Comparison of ENCODE assay signal across 15 cellular contexts in genomic region chr5:119078870-119079269, GRCh38. TPM values are rescaled to one million over a fixed set of nuclear protein-coding genes. Genes with fewer than 3 reads are reported as not detected.
DNase-seq lines count a peak whose midpoint lies in the region; ATAC-seq and TF ChIP-seq lines count a peak whose summit lies in the region.
"Had no signal": no experiment of that assay in that cellular context is flagged by ENCODE, and none has a peak within 500 bp of the region (broad histone marks: within the 10 kb centered on the region; RNA-seq: fewer than 3 reads in every experiment).

No MANE protein-coding gene starts in this region.

- peak overlapping the region; percentile 48 for H3K4me3 Mint-ChIP-seq in activated naive CD8-positive, alpha-beta T cell treated with anti-CD3 and anti-CD28 coated beads, Interleukin-2, amount 50 U/mL, for 24 hours

- DNase-seq in AG10803 (ENCODE audit: low read depth), result peak; percentile 34
- no peak for DNase-seq in activated naive CD8-positive, alpha-beta T cell treated with anti-CD3 and anti-CD28 coated beads, Interleukin-2, amount 50 U/mL, for 24 hours
- no peak for DNase-seq in midbrain (lab: John Stamatoyannopoulos, UW)
- DNase-seq in A172 (ENCODE audit: low spot score), result no peak
- no peak for DNase-seq in H4 (ENCODE audit: low spot score)
- DNase-seq in NCI-H69 (lab: John Stamatoyannopoulos, UW), result no peak
- DNase-seq: GF-D8, MV-4-11, NCI-H748 treated with DMSO at 0.1 percent for 48 hours had no signal

- H3K4me3 ChIP-seq in AG10803 (ENCODE audit: low read length), result no peak overlapping the region
- H3K4me3 ChIP-seq in HUES6 (ENCODE audit: low read depth, low read length), result peak overlapping the region; percentile 9; the same call in 1 of the 2 replicates
- peak overlapping the region; percentile 35 for H3K4me3 ChIP-seq in iPS-18a (ENCODE audit: low read length)
- H3K4me3 ChIP-seq: BLaER1, SK-N-MC, skin epidermis, vagina had no signal

- H3K36me3 Mint-ChIP-seq in activated naive CD8-positive, alpha-beta T cell treated with anti-CD3 and anti-CD28 coated beads, Interleukin-2, amount 50 U/mL, for 24 hours (ENCODE audit: low read depth), result peaks cover 6% of the 10 kb centered on the region

- no peaks in the 10 kb centered on the region for H3K9me3 Mint-ChIP-seq in activated naive CD8-positive, alpha-beta T cell treated with anti-CD3 and anti-CD28 coated beads, Interleukin-2, amount 50 U/mL, for 24 hours

- TF ChIP-seq CTCF in AG10803 (conservative IDR thresholded peaks at IDR 0.05; ENCODE audit: low read length), result no peak

- peaks cover 60% of the 10 kb centered on the region for H3K4me1 Mint-ChIP-seq in activated naive CD8-positive, alpha-beta T cell treated with anti-CD3 and anti-CD28 coated beads, Interleukin-2, amount 50 U/mL, for 24 hours

- no peaks in the 10 kb centered on the region for H3K27me3 ChIP-seq in HUES6 (ENCODE audit: control insufficient read depth, insufficient read depth, low read length)
- H3K27me3 ChIP-seq in iPS-18a (ENCODE audit: control insufficient read depth, insufficient read depth, low read length), result no peaks in the 10 kb centered on the region
- H3K27me3 ChIP-seq: BLaER1, vagina had no signal

- peak; percentile 21 for ATAC-seq in activated naive CD8-positive, alpha-beta T cell treated with anti-CD3 and anti-CD28 coated beads, Interleukin-2, amount 50 U/mL, for 24 hours

- peak overlapping the region; percentile 84 for H3K9ac ChIP-seq in HUES6 (ENCODE audit: low read length)
- peak overlapping the region; percentile 78 for H3K9ac ChIP-seq in iPS-18a (ENCODE audit: low read length)
- H3K9ac ChIP-seq: BLaER1 had no signal

- H3K27ac Mint-ChIP-seq in activated naive CD8-positive, alpha-beta T cell treated with anti-CD3 and anti-CD28 coated beads, Interleukin-2, amount 50 U/mL, for 24 hours, result peak overlapping the region; percentile 75

- no peaks in the 10 kb centered on the region for H3K27me3 Mint-ChIP-seq in activated naive CD8-positive, alpha-beta T cell treated with anti-CD3 and anti-CD28 coated beads, Interleukin-2, amount 50 U/mL, for 24 hours

- no peaks in the 10 kb centered on the region for H3K36me3 ChIP-seq in HUES6 (ENCODE audit: control insufficient read depth, insufficient read depth, low read length)
- peaks cover 11% of the 10 kb centered on the region for H3K36me3 ChIP-seq in iPS-18a (ENCODE audit: control insufficient read depth, low read depth, low read length)
- H3K36me3 ChIP-seq: vagina had no signal

- H3K9me3 ChIP-seq in HUES6 (ENCODE audit: control insufficient read depth, insufficient read depth, low read depth, low read length) (no peaks in the 10 kb centered on the region), iPS-18a (ENCODE audit: control insufficient read depth, low read depth, low read length) (no peaks in the 10 kb centered on the region)
- H3K9me3 ChIP-seq: BLaER1, vagina had no signal

- H3K4me1 ChIP-seq in HUES6 (ENCODE audit: control insufficient read depth, insufficient read depth, low read length) (peaks cover 57% of the 10 kb centered on the region), iPS-18a (ENCODE audit: control insufficient read depth, low read depth, low read length) (peaks cover 46% of the 10 kb centered on the region)

- H3K27ac ChIP-seq in HUES6 (ENCODE audit: low read depth, low read length) (peak overlapping the region; percentile 99), iPS-18a (ENCODE audit: low read length) (peak overlapping the region; percentile 93)
- H3K27ac ChIP-seq: BLaER1, SK-N-MC, vagina had no signal

RNA-seq across cellular contexts. Expression of gene DMXL1, which starts 8.0 kb away (rescaled TPM):
- 21.7 and 35.5 TPM in 2 replicates for total RNA-seq in A172 (2014; rRNA removed; shearing (Covaris generic))
- total RNA-seq in H4 (2014; rRNA removed; shearing (Covaris generic)), result 11.1 and 15.7 TPM in 2 replicates
